ENCODE assay signal across 1 cellular context in genomic region chr20:63973636-63974401, GRCh38.
TF ChIP-seq lines count a peak whose summit lies in the region.

No MANE protein-coding gene starts in this region.

TF ChIP-seq in HepG2, 621 proteins besides CTCF, POLR2A, EP300 and RAD21 (continued from another document and continues in another):
- TF ChIP-seq ZNF484 (CRISPR knock-in tag; IDR thresholded peaks at IDR 0.05; ENCODE audit: borderline replicate concordance, low read depth) (no peak; the same call in 1 of the 2 replicates), ZNF441 (CRISPR knock-in tag; IDR thresholded peaks at IDR 0.05; ENCODE audit: borderline replicate concordance) (peak; percentile 74; the same call in 1 of the 2 replicates), ZNF343 (CRISPR knock-in tag; IDR thresholded peaks at IDR 0.05) (no peak), ZNF446 (CRISPR knock-in tag; IDR thresholded peaks at IDR 0.05) (no peak), ZNF563 (CRISPR knock-in tag; IDR thresholded peaks at IDR 0.05) (peak; percentile 86), RFX5 (IDR thresholded peaks at IDR 0.05; ENCODE audit: low read depth, low read length) (peak; percentile 70), MYC (CRISPR knock-in tag; IDR thresholded peaks at IDR 0.05; ENCODE audit: borderline replicate concordance) (peak; percentile 94), ZNF878 (CRISPR knock-in tag; IDR thresholded peaks at IDR 0.05) (no peak), DBP (CRISPR knock-in tag; IDR thresholded peaks at IDR 0.05; ENCODE audit: not compliant biosample characterization) (peak; percentile 60), IKZF4 (CRISPR knock-in tag; IDR thresholded peaks at IDR 0.05; ENCODE audit: borderline replicate concordance, low read depth, not compliant biosample characterization) (peak; percentile 34), AHR (CRISPR knock-in tag; IDR thresholded peaks at IDR 0.05) (peak; percentile 90), SNRNP70 (IDR thresholded peaks at IDR 0.05; ENCODE audit: low read depth, low read length) (no peak), ZBTB1 (CRISPR knock-in tag; IDR thresholded peaks at IDR 0.05; ENCODE audit: borderline replicate concordance) (no peak), ARID5B (CRISPR knock-in tag; IDR thresholded peaks at IDR 0.05) (peak; percentile 80), NFKBIZ (CRISPR knock-in tag; IDR thresholded peaks at IDR 0.05) (no peak), POLR2AphosphoS5 (IDR thresholded peaks at IDR 0.05; ENCODE audit: low read depth, low read length) (peak; percentile 57), ZNF550 (CRISPR knock-in tag; IDR thresholded peaks at IDR 0.05; ENCODE audit: borderline replicate concordance) (peak; percentile 95; the same call in 1 of the 2 replicates), ZSCAN20 (CRISPR knock-in tag; IDR thresholded peaks at IDR 0.05; ENCODE audit: borderline replicate concordance) (peak; percentile 96), ZNF605 (CRISPR knock-in tag; IDR thresholded peaks at IDR 0.05) (no peak), ARNT2 (CRISPR knock-in tag; IDR thresholded peaks at IDR 0.05; ENCODE audit: low read depth) (peak; percentile 77; the same call in 1 of the 2 replicates), ISL2 (CRISPR knock-in tag; IDR thresholded peaks at IDR 0.05) (peak; percentile 78), AKAP8 (CRISPR knock-in tag; IDR thresholded peaks at IDR 0.05) (peak; percentile 94), RFXAP (CRISPR knock-in tag; IDR thresholded peaks at IDR 0.05; ENCODE audit: borderline replicate concordance) (peak; percentile 94), SNAPC2 (CRISPR knock-in tag; IDR thresholded peaks at IDR 0.05) (0 out of 2 replicates have a peak, but pooled peaks have one; percentile 60), BCL6 (CRISPR knock-in tag; IDR thresholded peaks at IDR 0.05) (peak; percentile 65), PCBP2 (optimal IDR thresholded peaks at IDR 0.05; ENCODE audit: low read depth, low read length, poor library complexity, severe bottlenecking) (no peak), ZNF580 (CRISPR knock-in tag; IDR thresholded peaks at IDR 0.05; ENCODE audit: borderline replicate concordance, low read depth) (peak; percentile 94), ZNF547 (CRISPR knock-in tag; IDR thresholded peaks at IDR 0.05) (no peak; the same call in 1 of the 2 replicates), KDM6A (CRISPR knock-in tag; IDR thresholded peaks at IDR 0.05; ENCODE audit: low read depth) (no peak), PAF1 (CRISPR knock-in tag; IDR thresholded peaks at IDR 0.05) (no peak), ZNF407 (CRISPR knock-in tag; IDR thresholded peaks at IDR 0.05; ENCODE audit: not compliant biosample characterization) (no peak), THYN1 (CRISPR knock-in tag; IDR thresholded peaks at IDR 0.05; ENCODE audit: borderline replicate concordance, low read depth) (no peak), ARNT (IDR thresholded peaks at IDR 0.05) (no peak), RBAK (CRISPR knock-in tag; IDR thresholded peaks at IDR 0.05) (no peak), AGO1 (IDR thresholded peaks at IDR 0.05; ENCODE audit: low read depth, low read length, poor library complexity, severe bottlenecking) (peak; percentile 91), ZNF577 (CRISPR knock-in tag; IDR thresholded peaks at IDR 0.05; ENCODE audit: borderline replicate concordance, low read depth) (0 out of 2 replicates have a peak, but pooled peaks have one; percentile 63), KMT2B (CRISPR knock-in tag; IDR thresholded peaks at IDR 0.05) (peak; percentile 75), ZMYM3 (CRISPR knock-in tag; IDR thresholded peaks at IDR 0.05) (peak; percentile 22; the same call in 1 of the 2 replicates), YEATS2 (CRISPR knock-in tag; IDR thresholded peaks at IDR 0.05; ENCODE audit: borderline replicate concordance) (peak; percentile 89), PHB2 (IDR thresholded peaks at IDR 0.05; ENCODE audit: partially characterized antibody) (no peak), HNRNPUL1 (IDR thresholded peaks at IDR 0.05; ENCODE audit: low read depth, low read length) (no peak), BORCS8-MEF2B (CRISPR knock-in tag; IDR thresholded peaks at IDR 0.05) (peak; percentile 90), GABPA (IDR thresholded peaks at IDR 0.05; ENCODE audit: low read depth, low read length) (no peak), GABPA (CRISPR knock-in tag; IDR thresholded peaks at IDR 0.05; ENCODE audit: low read depth) (peak; percentile 55), ETS1 (CRISPR knock-in tag; IDR thresholded peaks at IDR 0.05) (no peak), TP53 (CRISPR knock-in tag; conservative IDR thresholded peaks at IDR 0.05) (0 out of 2 replicates have a peak, but pooled peaks have one; percentile 83), ZBTB7A (CRISPR knock-in tag; IDR thresholded peaks at IDR 0.05) (no peak), TSC22D2 (CRISPR knock-in tag; IDR thresholded peaks at IDR 0.05; ENCODE audit: borderline replicate concordance) (peak; percentile 76; the same call in 1 of the 2 replicates), NFYB (CRISPR knock-in tag; IDR thresholded peaks at IDR 0.05) (no peak), CERS6 (CRISPR knock-in tag; IDR thresholded peaks at IDR 0.05) (no peak), DMAP1 (CRISPR knock-in tag; IDR thresholded peaks at IDR 0.05) (peak; percentile 83; the same call in 1 of the 2 replicates), GTF3A (CRISPR knock-in tag; conservative IDR thresholded peaks at IDR 0.05) (0 out of 2 replicates have a peak, but pooled peaks have one; percentile 43), ZBTB39 (CRISPR knock-in tag; IDR thresholded peaks at IDR 0.05) (0 out of 2 replicates have a peak, but pooled peaks have one; percentile 30), ZNF468 (CRISPR knock-in tag; IDR thresholded peaks at IDR 0.05) (no peak), SMAD1 (CRISPR knock-in tag; IDR thresholded peaks at IDR 0.05; ENCODE audit: borderline replicate concordance, low read depth) (peak; percentile 97)
